Comparison of ENCODE assay signal across 8 cellular contexts in genomic region chr14:89417111-89417468, GRCh38. TPM values are rescaled to one million over a fixed set of nuclear protein-coding genes. Genes with fewer than 3 reads are reported as not detected.
DNase-seq lines count a peak whose midpoint lies in the region; ATAC-seq and TF ChIP-seq lines count a peak whose summit lies in the region.

Gene FOXN3 (minus strand): TSS chr14:89417233. CDS start chr14:89412476, 4,757 bp downstream.

- H3K4me3 ChIP-seq in NT2/D1 (ENCODE audit: insufficient read length, low read depth): peak within 1 kb of the TSS; percentile 76

- H3K4me3 Mint-ChIP-seq in mesothelial cell of epicardium: peak within 1 kb of the TSS; percentile 96

- peak; percentile 57 for DNase-seq in CMK (ENCODE audit: low read depth)
- peak; percentile 72 for DNase-seq in HT1080 (ENCODE audit: low read depth)
- no peak for DNase-seq in NT2/D1 (ENCODE audit: low read depth, low spot score)
- DNase-seq in activated CD8-positive, alpha-beta memory T cell treated with anti-CD3 and anti-CD28 coated beads, Interleukin-2, amount 50 U/mL, for 24 hours (ENCODE audit: extremely low read depth): peak; percentile 73
- DNase-seq in mesothelial cell of epicardium (ENCODE audit: low spot score in 2 of 2, unreplicated experiment in 2 of 2): peak; percentile 74 to 76
- peak; percentile 75 to 82 for DNase-seq in stimulated activated CD8-positive, alpha-beta memory T cell treated with anti-CD3 and anti-CD28 coated beads, Interleukin-15, amount 100 ng/mL, for 4 hours (ENCODE audit: low read depth in 2 of 2)

- TF ChIP-seq CTCF in mesothelial cell of epicardium (IDR thresholded peaks at IDR 0.05; ENCODE audit: unreplicated experiment): no peak

- no peaks in the 10 kb centered on the region for H3K27me3 ChIP-seq in NT2/D1 (ENCODE audit: insufficient read depth, insufficient read length)

- H3K27me3 Mint-ChIP-seq in mesothelial cell of epicardium (ENCODE audit: low read depth): no peaks in the 10 kb centered on the region

- H3K27ac Mint-ChIP-seq in mesothelial cell of epicardium: peak within 1 kb of the TSS; percentile 98

- H3K36me3 Mint-ChIP-seq in mesothelial cell of epicardium: peaks cover 8% of the 10 kb centered on the region

- no peaks in the 10 kb centered on the region for H3K9me3 Mint-ChIP-seq in mesothelial cell of epicardium

- H3K4me1 ChIP-seq in NT2/D1 (ENCODE audit: insufficient read depth, insufficient read length): no peaks in the 10 kb centered on the region

- peak; percentile 42 for ATAC-seq in GM21360 (IDR thresholded peaks at IDR 0.05; ENCODE audit: unreplicated experiment)

- peaks cover 17% of the 10 kb centered on the region for H3K36me3 ChIP-seq in NT2/D1 (ENCODE audit: insufficient read depth, insufficient read length, low read length)

- in situ Hi-C loops in endometrial microvascular endothelial cells (cut with HindIII; ENCODE audit: inconsistent ontology term, low pct_unique_long_range_greater_than_20kb, low sequenced_read_pairs): no loop called here

- H3K4me1 Mint-ChIP-seq in mesothelial cell of epicardium: peaks cover 43% of the 10 kb centered on the region

- H3K9ac ChIP-seq in NT2/D1 (ENCODE audit: insufficient read length, low read depth): peak within 1 kb of the TSS; percentile 96

- no peaks in the 10 kb centered on the region for H3K9me3 ChIP-seq in NT2/D1 (ENCODE audit: insufficient read depth, low read length)

RNA-seq across cellular contexts. Expression of gene FOXN3, which starts in this region (rescaled TPM):
- 13.9 and 15.6 TPM in 2 replicates for total RNA-seq in HT1080 (2014; rRNA removed; shearing (Covaris generic))
- 5.5 and 7.7 TPM in 2 replicates for polyA plus RNA-seq in HT1080 (2015; cell fraction: cytosol; rRNA removed)
- 3.0 and 3.9 TPM in 2 replicates for polyA plus RNA-seq in HT1080 (2015; cell fraction: nucleus; rRNA removed)
- total RNA-seq in endometrial microvascular endothelial cells (ENCODE audit: inconsistent ontology term) (49.3 TPM), mesothelial cell of epicardium (114 to 124 TPM (median 120 TPM) in 3 replicates)
